ENCODE assay signal across 8 cellular contexts in the genomic region with DNA sequence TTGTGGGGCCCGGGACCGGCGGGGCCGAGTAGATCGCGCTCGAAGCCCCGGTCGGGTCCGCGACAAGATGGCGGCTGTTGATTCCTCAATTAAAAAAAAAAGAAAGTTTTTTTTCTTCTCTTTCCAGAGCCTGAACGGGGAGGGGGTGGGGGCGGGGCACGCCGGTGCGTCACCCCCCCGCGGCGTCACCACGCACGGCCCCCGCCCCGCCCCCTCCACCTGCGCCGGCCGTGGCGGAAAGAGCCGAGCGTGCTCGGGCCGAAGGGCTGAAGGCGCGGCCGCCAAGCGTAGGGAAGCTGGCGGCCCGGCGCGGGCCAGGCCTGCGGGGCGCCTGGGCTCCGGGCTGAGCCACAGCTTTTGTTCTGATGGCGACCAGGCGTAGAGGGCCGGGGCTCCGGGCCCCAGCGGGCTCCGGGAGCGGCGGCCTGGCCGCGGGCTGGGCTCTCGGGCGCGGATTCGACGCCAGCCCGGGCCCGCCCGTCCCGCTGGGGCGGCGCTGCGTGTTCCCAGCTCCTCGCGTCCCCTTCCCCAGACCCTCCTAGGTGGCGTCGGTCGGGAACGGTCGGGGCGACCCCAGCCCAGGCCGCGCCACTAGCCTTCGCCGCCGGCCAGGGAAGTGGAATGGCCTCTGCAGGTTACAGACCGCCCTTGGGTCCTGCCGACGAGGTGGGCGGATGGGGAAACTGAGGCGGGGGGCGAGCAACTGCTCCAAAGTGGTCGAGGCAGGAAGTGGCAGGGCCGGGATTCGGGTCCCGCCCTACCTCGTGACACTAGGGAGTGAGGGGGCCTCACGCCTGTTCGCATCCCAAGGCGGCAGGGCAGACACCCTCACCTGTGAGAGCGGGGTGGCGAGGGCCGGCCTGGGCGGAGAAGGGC. TPM values are rescaled to one million over a fixed set of nuclear protein-coding genes. Genes with fewer than 3 reads are reported as not detected.
DNase-seq lines count a peak whose midpoint lies in the region; FAIRE-seq and TF ChIP-seq lines count a peak whose summit lies in the region.

TSS of gene CREBBP (minus strand) at position 91 of the 876 bp plus-strand sequence. CDS start 797 bp downstream, outside the sequence.

- no peak within 1 kb of the TSS for H4K5ac ChIP-seq in mesendoderm (ENCODE audit: low read length)

- H3K4me2 ChIP-seq in mesendoderm (ENCODE audit: low read length), result peak within 1 kb of the TSS; percentile 86

- H3K27ac Mint-ChIP-seq in CD8-positive, alpha-beta memory T cell, result peak within 1 kb of the TSS; percentile 81 to 96 (median 92)

- peak within 1 kb of the TSS; percentile 90 to 97 (median 92) for H3K4me3 Mint-ChIP-seq in CD8-positive, alpha-beta memory T cell

- peak within 1 kb of the TSS; percentile 45 for H3K23ac ChIP-seq in mesendoderm (ENCODE audit: low read length)

- peak within 1 kb of the TSS; percentile 100 for H3K18ac ChIP-seq in mesendoderm (ENCODE audit: low read length)

- no peak for TF ChIP-seq CTCF in GM20000 (IDR thresholded peaks at IDR 0.05; ENCODE audit: extremely low read depth, missing control alignments)

- no peaks in the 10 kb centered on the region for H3K9me3 ChIP-seq in CD8-positive, alpha-beta memory T cell (ENCODE audit: low read length)
- H3K9me3 ChIP-seq in endocrine pancreas (ENCODE audit: control insufficient read depth, low read length), result no peaks in the 10 kb centered on the region

- H3K4me1 Mint-ChIP-seq in CD8-positive, alpha-beta memory T cell, result peaks cover 36 to 44% (median 40%) of the 10 kb centered on the region in 3 donors

- peak; percentile 74 for FAIRE-seq in HTR-8/SVneo (lab: Jason Lieb, UNC)

- H3K9me3 Mint-ChIP-seq in CD8-positive, alpha-beta memory T cell, result peaks cover 0 to 2% (median 0%) of the 10 kb centered on the region in 5 donors

- H2BK120ac ChIP-seq in mesendoderm (ENCODE audit: low read depth, low read length), result peak within 1 kb of the TSS; percentile 95

- peak; percentile 84 to 91 (median 88) for DNase-seq in CD8-positive, alpha-beta memory T cell
- DNase-seq in GM20000 (ENCODE audit: low spot score) (peak; percentile 98), HTR-8/SVneo (ENCODE audit: insufficient read length, low spot score) (peak; percentile 71), NOMO-1 treated with dmso at 0.1 percent for 144 hours (lab: John Stamatoyannopoulos, UW; ENCODE audit: unreplicated experiment) (peak; percentile 69), mesendoderm (peak; percentile 93)
- DNase-seq in activated CD8-positive, alpha-beta memory T cell treated with anti-CD3 and anti-CD28 coated beads for 48 hours (ENCODE audit: low read depth in 2 of 3, low spot score in 2 of 3), result peak; percentile 60 to 73 (median 64)
- DNase-seq in stimulated activated CD8-positive, alpha-beta memory T cell treated with anti-CD3 and anti-CD28 coated beads, Interleukin-12 subunit alpha, Interleukin-12 subunit beta, amount 100 ng/mL, for 4 hours (ENCODE audit: low read depth), result peak; percentile 80

- peak within 1 kb of the TSS; percentile 78 for H3K4me3 ChIP-seq in CD8-positive, alpha-beta memory T cell (ENCODE audit: low read length)
- H3K4me3 ChIP-seq in endocrine pancreas (ENCODE audit: control insufficient read depth, insufficient read depth, low read length) (no peak within 1 kb of the TSS), mesendoderm (ENCODE audit: low read length) (peak within 1 kb of the TSS; percentile 63)

- H3K27me3 ChIP-seq in CD8-positive, alpha-beta memory T cell (ENCODE audit: insufficient read depth, low read length, poor library complexity, severe bottlenecking), result no peaks in the 10 kb centered on the region
- H3K27me3 ChIP-seq in endocrine pancreas (ENCODE audit: control insufficient read depth, insufficient read depth, low read length) (no peaks in the 10 kb centered on the region), mesendoderm (ENCODE audit: insufficient read depth, low read length, poor library complexity) (no peaks in the 10 kb centered on the region)

- POLR2A ChIA-PET in CD8-positive, alpha-beta memory T cell (lab: Charles Lee), result interaction anchor here (0.6 to 1.0 kb wide), 5 partner anchors 21 to 373 kb away, joined by 3 to 4 read pairs (median 3); partner anchors contain the start of genes ADCY9 and TRAP1

- H2BK5ac ChIP-seq in mesendoderm (ENCODE audit: low read length), result no peak within 1 kb of the TSS

- peak within 1 kb of the TSS; percentile 83 for H3K9ac ChIP-seq in endocrine pancreas (ENCODE audit: control insufficient read depth, insufficient read depth, low read length)
- H3K9ac ChIP-seq in mesendoderm (ENCODE audit: low read length), result peak within 1 kb of the TSS; percentile 88

- H3K36me3 ChIP-seq in CD8-positive, alpha-beta memory T cell (ENCODE audit: insufficient read depth, low read length), result no peaks in the 10 kb centered on the region
- H3K36me3 ChIP-seq in endocrine pancreas (ENCODE audit: control insufficient read depth, insufficient read depth, low read length) (no peaks in the 10 kb centered on the region), mesendoderm (ENCODE audit: control insufficient read depth, insufficient read depth, low read length) (no peaks in the 10 kb centered on the region)

- no peak within 1 kb of the TSS for H2BK15ac ChIP-seq in mesendoderm (replicated peaks; ENCODE audit: low read depth)

- peaks cover 0 to 34% (median 5%) of the 10 kb centered on the region in 3 donors for H3K36me3 Mint-ChIP-seq in CD8-positive, alpha-beta memory T cell

- peak within 1 kb of the TSS; percentile 72 for H3K27ac ChIP-seq in CD8-positive, alpha-beta memory T cell (ENCODE audit: low read depth, low read length)
- peak within 1 kb of the TSS; percentile 76 for H3K27ac ChIP-seq in mesendoderm (ENCODE audit: low read depth, low read length)

- peaks cover 9% of the 10 kb centered on the region for H3K79me1 ChIP-seq in mesendoderm (ENCODE audit: low read length)

- peak within 1 kb of the TSS; percentile 96 for H3K56ac ChIP-seq in mesendoderm (ENCODE audit: low read length)

- peaks cover 35% of the 10 kb centered on the region for H3K4me1 ChIP-seq in CD8-positive, alpha-beta memory T cell (ENCODE audit: insufficient read depth, low read length)
- H3K4me1 ChIP-seq in endocrine pancreas (ENCODE audit: control insufficient read depth, insufficient read depth, low read length) (peaks cover 6% of the 10 kb centered on the region), mesendoderm (ENCODE audit: control insufficient read depth, low read depth, low read length) (peaks cover 7% of the 10 kb centered on the region)

- no peak within 1 kb of the TSS for H2AK5ac ChIP-seq in mesendoderm (ENCODE audit: low read length)

- peak within 1 kb of the TSS; percentile 99 for H3K4ac ChIP-seq in mesendoderm (ENCODE audit: low read depth, low read length)

- CTCF ChIA-PET in CD8-positive, alpha-beta memory T cell (lab: Charles Lee), result no interaction called here

- H3K79me2 ChIP-seq in mesendoderm (ENCODE audit: control insufficient read depth, insufficient read depth, low read length), result peaks cover 36% of the 10 kb centered on the region

- H4K8ac ChIP-seq in mesendoderm (ENCODE audit: low read depth, low read length), result peak within 1 kb of the TSS; percentile 91

- peaks cover 4 to 5% of the 10 kb centered on the region in 2 donors for H3K27me3 Mint-ChIP-seq in CD8-positive, alpha-beta memory T cell

- no CpG with 5 or more reads among the region's 96 CpGs for WGBS in mesendoderm (ENCODE audit: extremely low coverage, insufficient coverage, low lambda C conversion rate)

RNA-seq across cellular contexts. Expression of gene CREBBP, which starts in this region (rescaled TPM):
- 10 to 100 TPM; 48.8 to 51.1 TPM for total RNA-seq in CD8-positive, alpha-beta memory T cell
- 15.5 TPM for polyA plus RNA-seq in CD8-positive, alpha-beta memory T cell
- polyA plus RNA-seq in mesendoderm (2013, experiment 1 of 2), result 43.5 TPM
- 43.2 TPM for polyA plus RNA-seq in mesendoderm (2013, experiment 2 of 2)
